8 cellular contexts compared by ENCODE assay signal in genomic region chr3:177057768-177058167, GRCh38.
A peak's percentile ranks its signal among the peaks of the same experiment; 100 is the strongest.
DNase-seq lines count a peak whose midpoint lies in the region; ATAC-seq and TF ChIP-seq lines count a peak whose summit lies in the region.

No MANE protein-coding gene starts in this region.

- DNase-seq in GM13977 (ENCODE audit: low spot score) (peak; percentile 51), NCI-H524 treated with DMSO at 0.1 percent for 48 hours (lab: John Stamatoyannopoulos, UW) (peak; percentile 62), kidney tubule cell (ENCODE audit: low spot score) (peak; percentile 8), DMS53 treated with DMSO at 0.1 percent for 48 hours (lab: John Stamatoyannopoulos, UW; ENCODE audit: unreplicated experiment) (no peak), upper lobe of right lung (no peak), AML-193 (lab: John Stamatoyannopoulos, UW) (no peak), SHP77 (lab: John Stamatoyannopoulos, UW) (no peak)

- no peak for TF ChIP-seq CTCF in GM13977 (IDR thresholded peaks at IDR 0.05; ENCODE audit: extremely low read depth, insufficient read depth, missing control alignments)
- no peak for TF ChIP-seq CTCF in upper lobe of right lung (IDR thresholded peaks at IDR 0.05)

- no peaks in the 10 kb centered on the region for H3K27me3 ChIP-seq in upper lobe of right lung

- H3K4me3 ChIP-seq in upper lobe of right lung, result no peak overlapping the region

- no peak overlapping the region for H3K27ac ChIP-seq in upper lobe of right lung

- H3K36me3 ChIP-seq in upper lobe of right lung, result no peaks in the 10 kb centered on the region

- intact Hi-C loops in upper lobe of right lung (cut with DNase I), result no loop called here

- ATAC-seq in GM21723 (IDR thresholded peaks at IDR 0.05; ENCODE audit: unreplicated experiment) (peak; percentile 95), upper lobe of right lung (no peak)

- in situ Hi-C loops in GM13977 (cut with MboI; ENCODE audit: low pct_unique_long_range_greater_than_20kb, low sequenced_read_pairs, unreplicated experiment), result loop anchor here (10.0 kb wide), 2 partner anchors 127 to 307 kb away; no protein-coding TSS in a partner anchor

- no peaks in the 10 kb centered on the region for H3K9me3 ChIP-seq in upper lobe of right lung

- peaks cover 3% of the 10 kb centered on the region for H3K4me1 ChIP-seq in upper lobe of right lung

Comparison
In these comparisons a context has a peak if more than half of its experiments do, and no peak if none do; other contexts are left out.
1. DNase-seq: peak in GM13977 (single experiment), NCI-H524 treated with DMSO at 0.1 percent for 48 hours (single experiment) and kidney tubule cell (single experiment); none in DMS53 treated with DMSO at 0.1 percent for 48 hours (single experiment), upper lobe of right lung (single experiment), AML-193 (0 of 2) and SHP77 (0 of 2).